ENCODE assay signal across 23 cellular contexts in genomic region chr12:80714846-80715245, GRCh38. TPM values are rescaled to one million over a fixed set of nuclear protein-coding genes. Genes with fewer than 3 reads are reported as not detected.
DNase-seq lines count a peak whose midpoint lies in the region; ATAC-seq and TF ChIP-seq lines count a peak whose summit lies in the region.
"Had no signal": no experiment of that assay in that cellular context is flagged by ENCODE, and none has a peak within 500 bp of the region (broad histone marks: within the 10 kb centered on the region; RNA-seq: fewer than 3 reads in every experiment).

No MANE protein-coding gene starts in this region.

- H3K27me3 Mint-ChIP-seq in GM23338 (ENCODE audit: insufficient read depth, low read depth, poor library complexity) (peaks cover 52% of the 10 kb centered on the region), brain (peaks cover 34% of the 10 kb centered on the region)

- H3K36me3 Mint-ChIP-seq in GM23338 (ENCODE audit: low read depth) (no peaks in the 10 kb centered on the region), brain (no peaks in the 10 kb centered on the region)
- H3K36me3 Mint-ChIP-seq: IgD-negative memory B cell had no signal

- peak; percentile 12 for ATAC-seq in GM23338
- ATAC-seq: GM12878 had no signal

- H3K4me2 ChIP-seq in GM23338: peak overlapping the region; percentile 78
- H3K4me2 ChIP-seq: BLaER1 treated with 17β-estradiol and CSF1 and Interleukin-3, amounts not matched to agents 10 nM and 100 nM had no signal

- peaks cover 62% of the 10 kb centered on the region for H3K4me1 ChIP-seq in GM23338 (ENCODE audit: insufficient read depth)
- H3K4me1 ChIP-seq: BLaER1 treated with 17β-estradiol and CSF1 and Interleukin-3, amounts not matched to agents 10 nM and 100 nM had no signal

- H3K9me2 ChIP-seq in GM23338 (ENCODE audit: insufficient read depth): no peaks in the 10 kb centered on the region

- peaks cover 4% of the 10 kb centered on the region; the same call in 1 of the 2 replicates for H3F3A ChIP-seq in GM23338 (replicated peaks; ENCODE audit: low read depth)

- no peaks in the 10 kb centered on the region for H3K36me3 ChIP-seq in GM23338 (ENCODE audit: insufficient read depth)
- H3K36me3 ChIP-seq: BLaER1 treated with 17β-estradiol and CSF1 and Interleukin-3, amounts not matched to agents 10 nM and 100 nM had no signal

- no peak overlapping the region for H3K27ac Mint-ChIP-seq in GM23338
- H3K27ac Mint-ChIP-seq in brain: peak overlapping the region in 2 of 5 experiments; percentile 86
- H3K27ac Mint-ChIP-seq: IgD-negative memory B cell had no signal

- peaks cover 52% of the 10 kb centered on the region for H3K4me1 Mint-ChIP-seq in GM23338
- H3K4me1 Mint-ChIP-seq in brain: peaks cover 39% of the 10 kb centered on the region
- H3K4me1 Mint-ChIP-seq: IgD-negative memory B cell had no signal

- H3K4me3 Mint-ChIP-seq in GM23338: peak overlapping the region; percentile 74
- H3K4me3 Mint-ChIP-seq in brain: peak overlapping the region in 3 of 5 experiments; percentile 76 to 78 (median 76)
- H3K4me3 Mint-ChIP-seq: IgD-negative memory B cell had no signal

- no peak overlapping the region for H3K27ac ChIP-seq in GM23338 (ENCODE audit: low read depth)
- H3K27ac ChIP-seq: BLaER1 treated with 17β-estradiol and CSF1 and Interleukin-3, amounts not matched to agents 10 nM and 100 nM; GM23248 had no signal

- no peaks in the 10 kb centered on the region for H4K20me1 ChIP-seq in GM23338 (replicated peaks; ENCODE audit: insufficient read depth)
- H4K20me1 ChIP-seq: BLaER1 treated with 17β-estradiol and CSF1 and Interleukin-3, amounts not matched to agents 10 nM and 100 nM had no signal

- TF ChIP-seq CTCF in GM23338 (conservative IDR thresholded peaks at IDR 0.05; ENCODE audit: low read depth in 2 of 2): no peak
- no peak for TF ChIP-seq CTCF in brain (conservative IDR thresholded peaks at IDR 0.05)

- H2AFZ ChIP-seq in GM23338: no peak overlapping the region
- H2AFZ ChIP-seq: GM23248 had no signal

- DNase-seq in GM23338 (ENCODE audit: low spot score): peak; percentile 16
- DNase-seq in myocyte (ENCODE audit: low read depth): peak; percentile 67
- no peak for DNase-seq in skeletal muscle cell (ENCODE audit: low read depth)
- no peak for DNase-seq in hypothalamus (lab: John Stamatoyannopoulos, UW)
- DNase-seq in activated effector memory CD4-positive, alpha-beta T cell treated with Interleukin-2 at 50 U/mL for 16 hours: no peak
- DNase-seq in NCI-H446 treated with DMSO at 0.1 percent for 48 hours (lab: John Stamatoyannopoulos, UW): no peak
- no peak for DNase-seq in epidermal melanocyte (ENCODE audit: insufficient read length, low spot score)
- DNase-seq: DND-41; GDM1; GM23248; Kasumi-1; NCI-H1105 treated with DMSO at 0.1 percent for 48 hours; NCI-H187; NCI-H446; NK-92 treated with Interleukin-12 subunit alpha and Interleukin-12 subunit beta, amount 100 ng/mL, for 24 hours; SIG-M5 had no signal

- H3K79me2 ChIP-seq in GM23338 (replicated peaks; ENCODE audit: insufficient read depth): no peaks in the 10 kb centered on the region

- peak overlapping the region; percentile 50 for H3K4me3 ChIP-seq in GM23338
- peak overlapping the region; percentile 34 for H3K4me3 ChIP-seq in skeletal muscle cell (ENCODE audit: low read depth, low read length)
- H3K4me3 ChIP-seq: BLaER1 treated with 17β-estradiol and CSF1 and Interleukin-3, amounts not matched to agents 10 nM and 100 nM; GM12878; GM23248 had no signal

- peaks cover 88% of the 10 kb centered on the region for H3K27me3 ChIP-seq in GM23338 (ENCODE audit: insufficient read depth)
- H3K27me3 ChIP-seq: BLaER1 treated with 17β-estradiol and CSF1 and Interleukin-3, amounts not matched to agents 10 nM and 100 nM had no signal

- H3K9me3 Mint-ChIP-seq in GM23338 (no peaks in the 10 kb centered on the region), brain (peaks cover 0 to 4% (median 0%) of the 10 kb centered on the region in 5 experiments)

TF ChIP-seq in GM23338, 12 proteins besides CTCF, POLR2A, EP300 and RAD21 (continues in another document):
- TF ChIP-seq, protein P1, sequence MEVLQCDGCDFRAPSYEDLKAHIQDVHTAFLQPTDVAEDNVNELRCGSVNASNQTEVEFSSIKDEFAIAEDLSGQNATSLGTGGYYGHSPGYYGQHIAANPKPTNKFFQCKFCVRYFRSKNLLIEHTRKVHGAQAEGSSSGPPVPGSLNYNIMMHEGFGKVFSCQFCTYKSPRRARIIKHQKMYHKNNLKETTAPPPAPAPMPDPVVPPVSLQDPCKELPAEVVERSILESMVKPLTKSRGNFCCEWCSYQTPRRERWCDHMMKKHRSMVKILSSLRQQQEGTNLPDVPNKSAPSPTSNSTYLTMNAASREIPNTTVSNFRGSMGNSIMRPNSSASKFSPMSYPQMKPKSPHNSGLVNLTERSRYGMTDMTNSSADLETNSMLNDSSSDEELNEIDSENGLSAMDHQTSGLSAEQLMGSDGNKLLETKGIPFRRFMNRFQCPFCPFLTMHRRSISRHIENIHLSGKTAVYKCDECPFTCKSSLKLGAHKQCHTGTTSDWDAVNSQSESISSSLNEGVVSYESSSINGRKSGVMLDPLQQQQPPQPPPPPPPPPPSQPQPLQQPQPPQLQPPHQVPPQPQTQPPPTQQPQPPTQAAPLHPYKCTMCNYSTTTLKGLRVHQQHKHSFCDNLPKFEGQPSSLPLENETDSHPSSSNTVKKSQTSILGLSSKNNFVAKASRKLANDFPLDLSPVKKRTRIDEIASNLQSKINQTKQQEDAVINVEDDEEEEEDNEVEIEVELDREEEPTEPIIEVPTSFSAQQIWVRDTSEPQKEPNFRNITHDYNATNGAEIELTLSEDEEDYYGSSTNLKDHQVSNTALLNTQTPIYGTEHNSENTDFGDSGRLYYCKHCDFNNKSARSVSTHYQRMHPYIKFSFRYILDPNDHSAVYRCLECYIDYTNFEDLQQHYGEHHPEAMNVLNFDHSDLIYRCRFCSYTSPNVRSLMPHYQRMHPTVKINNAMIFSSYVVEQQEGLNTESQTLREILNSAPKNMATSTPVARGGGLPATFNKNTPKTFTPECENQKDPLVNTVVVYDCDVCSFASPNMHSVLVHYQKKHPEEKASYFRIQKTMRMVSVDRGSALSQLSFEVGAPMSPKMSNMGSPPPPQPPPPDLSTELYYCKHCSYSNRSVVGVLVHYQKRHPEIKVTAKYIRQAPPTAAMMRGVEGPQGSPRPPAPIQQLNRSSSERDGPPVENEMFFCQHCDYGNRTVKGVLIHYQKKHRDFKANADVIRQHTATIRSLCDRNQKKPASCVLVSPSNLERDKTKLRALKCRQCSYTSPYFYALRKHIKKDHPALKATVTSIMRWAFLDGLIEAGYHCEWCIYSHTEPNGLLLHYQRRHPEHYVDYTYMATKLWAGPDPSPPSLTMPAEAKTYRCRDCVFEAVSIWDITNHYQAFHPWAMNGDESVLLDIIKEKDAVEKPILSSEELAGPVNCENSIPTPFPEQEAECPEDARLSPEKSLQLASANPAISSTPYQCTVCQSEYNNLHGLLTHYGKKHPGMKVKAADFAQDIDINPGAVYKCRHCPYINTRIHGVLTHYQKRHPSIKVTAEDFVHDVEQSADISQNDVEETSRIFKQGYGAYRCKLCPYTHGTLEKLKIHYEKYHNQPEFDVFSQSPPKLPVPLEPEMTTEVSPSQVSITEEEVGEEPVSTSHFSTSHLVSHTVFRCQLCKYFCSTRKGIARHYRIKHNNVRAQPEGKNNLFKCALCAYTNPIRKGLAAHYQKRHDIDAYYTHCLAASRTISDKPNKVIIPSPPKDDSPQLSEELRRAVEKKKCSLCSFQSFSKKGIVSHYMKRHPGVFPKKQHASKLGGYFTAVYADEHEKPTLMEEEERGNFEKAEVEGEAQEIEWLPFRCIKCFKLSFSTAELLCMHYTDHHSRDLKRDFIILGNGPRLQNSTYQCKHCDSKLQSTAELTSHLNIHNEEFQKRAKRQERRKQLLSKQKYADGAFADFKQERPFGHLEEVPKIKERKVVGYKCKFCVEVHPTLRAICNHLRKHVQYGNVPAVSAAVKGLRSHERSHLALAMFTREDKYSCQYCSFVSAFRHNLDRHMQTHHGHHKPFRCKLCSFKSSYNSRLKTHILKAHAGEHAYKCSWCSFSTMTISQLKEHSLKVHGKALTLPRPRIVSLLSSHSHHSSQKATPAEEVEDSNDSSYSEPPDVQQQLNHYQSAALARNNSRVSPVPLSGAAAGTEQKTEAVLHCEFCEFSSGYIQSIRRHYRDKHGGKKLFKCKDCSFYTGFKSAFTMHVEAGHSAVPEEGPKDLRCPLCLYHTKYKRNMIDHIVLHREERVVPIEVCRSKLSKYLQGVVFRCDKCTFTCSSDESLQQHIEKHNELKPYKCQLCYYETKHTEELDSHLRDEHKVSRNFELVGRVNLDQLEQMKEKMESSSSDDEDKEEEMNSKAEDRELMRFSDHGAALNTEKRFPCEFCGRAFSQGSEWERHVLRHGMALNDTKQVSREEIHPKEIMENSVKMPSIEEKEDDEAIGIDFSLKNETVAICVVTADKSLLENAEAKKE (CRISPR knock-in tag; IDR thresholded peaks at IDR 0.05): no peak
- TF ChIP-seq POLR2AphosphoS5 (IDR thresholded peaks at IDR 0.05; ENCODE audit: low read depth): no peak
- no peak for TF ChIP-seq JUNB (IDR thresholded peaks at IDR 0.05; ENCODE audit: unreplicated experiment)
- TF ChIP-seq ETS1 (IDR thresholded peaks at IDR 0.05): no peak
- no peak for TF ChIP-seq CREB1 (CRISPR knock-in tag; IDR thresholded peaks at IDR 0.05; ENCODE audit: low read depth)

RNA-seq across cellular contexts. Expression of gene MYF5, which starts 1.9 kb away (rescaled TPM):
- total RNA-seq in GM23338 (2014; rRNA removed; shearing (Covaris generic)): not detected in 2 replicates
- polyA plus RNA-seq in GM23338 (2016; fragmentation: Nextera tagmentation; extraction: Ambion mirVana) (not detected in 2 replicates), brain (ENCODE audit: insufficient read depth, low read depth, low replicate concordance) (not detected)
- total RNA-seq in myocyte: 87.5 and 101 TPM in 2 replicates
- polyA plus RNA-seq in myocyte (2012): 10.6 TPM
- total RNA-seq: A172, GM12878, GM23248, OCI-LY7, RPMI7951 had no signal
- polyA plus RNA-seq: GM12878, GM23248, IgD-negative memory B cell had no signal

RNA-seq across cellular contexts. Expression of gene MYF6, which starts 7.4 kb away (rescaled TPM):
- not detected in 2 replicates for total RNA-seq in GM23338 (2014; rRNA removed; shearing (Covaris generic))
- polyA plus RNA-seq in GM23338 (2016; fragmentation: Nextera tagmentation; extraction: Ambion mirVana) (not detected in 2 replicates), brain (ENCODE audit: insufficient read depth, low read depth, low replicate concordance) (not detected)
- total RNA-seq in myocyte: 28.1 and 119 TPM in 2 replicates
- polyA plus RNA-seq in myocyte (2012): 6.1 TPM
- total RNA-seq: A172, GM12878, GM23248, OCI-LY7, RPMI7951 had no signal
- polyA plus RNA-seq: GM12878, GM23248, IgD-negative memory B cell had no signal

Comparison
In these comparisons a context has a peak if more than half of its experiments do, and no peak if none do; other contexts are left out.
1. DNase-seq: peak in GM23338 (single experiment) and myocyte (single experiment); none in skeletal muscle cell (single experiment), hypothalamus (0 of 51), activated effector memory CD4-positive, alpha-beta T cell treated with Interleukin-2 at 50 U/mL for 16 hours (single experiment), NCI-H446 treated with DMSO at 0.1 percent for 48 hours (single experiment) and epidermal melanocyte (single experiment).
2. RNA of gene MYF5, which starts 1.9 kb away (total RNA-seq): 87.5 to 101 TPM in myocyte; not detected in GM23338; every median in the first group is over 10 times any median in the second.
3. RNA of gene MYF6, which starts 7.4 kb away (total RNA-seq): 28.1 to 119 TPM in myocyte; not detected in GM23338; every median in the first group is over 10 times any median in the second.